Comparison of ENCODE assay signal across 21 cellular contexts in the genomic region with DNA sequence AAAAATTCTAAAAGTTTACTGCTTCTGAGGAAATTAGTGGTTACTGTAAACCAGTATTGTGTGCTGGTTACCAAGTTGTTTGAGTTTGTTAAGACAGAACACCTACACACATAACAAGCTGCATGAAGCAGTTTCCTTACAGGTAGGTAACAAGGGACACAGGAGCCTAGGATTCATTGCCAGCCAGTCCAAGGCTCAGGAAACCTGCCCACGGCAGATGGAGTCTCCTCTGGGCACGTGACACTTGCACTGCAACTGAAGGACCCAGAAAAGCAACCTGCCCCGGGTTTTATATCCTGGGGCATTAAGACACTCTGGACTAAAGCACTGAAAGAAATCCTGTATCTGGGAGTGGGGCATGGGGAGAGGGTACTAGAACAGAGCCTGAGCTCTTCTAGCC.
A peak's percentile ranks its signal among the peaks of the same experiment; 100 is the strongest.
DNase-seq lines count a peak whose midpoint lies in the region; TF ChIP-seq lines count a peak whose summit lies in the region.
"Had no signal": no experiment of that assay in that cellular context is flagged by ENCODE, and none has a peak within 500 bp of the region (broad histone marks: within the 10 kb centered on the region; RNA-seq: fewer than 3 reads in every experiment).

No MANE protein-coding gene starts in this region.

- no peaks in the 10 kb centered on the region for H3K36me3 ChIP-seq in PC-9 (ENCODE audit: low read depth)
- H3K36me3 ChIP-seq: BE2C; BLaER1 treated with 17β-estradiol and CSF1 and Interleukin-3, amounts not matched to agents 10 nM and 100 nM; HAP-1 had no signal

- H3K9me2 ChIP-seq in PC-9 (ENCODE audit: insufficient read depth) = no peaks in the 10 kb centered on the region

- no peaks in the 10 kb centered on the region for H3F3A ChIP-seq in PC-9 (ENCODE audit: insufficient read depth, low read depth)

- no peaks in the 10 kb centered on the region for H3K27me3 ChIP-seq in PC-9 (ENCODE audit: insufficient read depth, low read depth)
- H3K27me3 ChIP-seq: BE2C; BLaER1 treated with 17β-estradiol and CSF1 and Interleukin-3, amounts not matched to agents 10 nM and 100 nM had no signal

- POLR2A ChIA-PET in PC-9 (lab: Charles Lee; ENCODE audit: unreplicated experiment) (interaction anchor here (0.5 kb wide), 1 partner anchor 945 kb away, joined by 4 read pairs; no protein-coding TSS in a partner anchor), RWPE1 (lab: Yijun Ruan, JAX; ENCODE audit: low non-redundant PET) (no interaction called here)

- no peaks in the 10 kb centered on the region for H3K4me1 ChIP-seq in PC-9 (replicated peaks; ENCODE audit: insufficient read depth)
- H3K4me1 ChIP-seq: A549, BE2C, HAP-1 had no signal

- in situ Hi-C loops in G401 (cut with HindIII; ENCODE audit: low sequenced_read_pairs) = no loop called here

- no peaks in the 10 kb centered on the region for H3K9me3 ChIP-seq in PC-9 (ENCODE audit: insufficient read depth, low read depth)
- H3K9me3 ChIP-seq: A549, BE2C, HAP-1 had no signal

- H3K4me3 ChIP-seq in PC-9 = no peak overlapping the region
- H3K4me3 ChIP-seq: A549; BLaER1 treated with 17β-estradiol and CSF1 and Interleukin-3, amounts not matched to agents 10 nM and 100 nM; GM12878; GM23338; HAP-1 had no signal

- intact Hi-C loops in PC-9 (cut with micrococcal nuclease; ENCODE audit: unreplicated experiment) = no loop called here

- no peaks in the 10 kb centered on the region for H4K20me1 ChIP-seq in PC-9 (ENCODE audit: insufficient read depth)
- H4K20me1 ChIP-seq: BLaER1 treated with 17β-estradiol and CSF1 and Interleukin-3, amounts not matched to agents 10 nM and 100 nM had no signal

- TF ChIP-seq CTCF in PC-9 (conservative IDR thresholded peaks at IDR 0.05) (no peak), RWPE1 (conservative IDR thresholded peaks at IDR 0.05; ENCODE audit: low read depth) (no peak)

- DNase-seq in NCI-H2171 treated with DMSO at 0.1 percent for 48 hours (lab: John Stamatoyannopoulos, UW) (peak; percentile 49), NCI-H2171 (lab: John Stamatoyannopoulos, UW) (no peak), G401 (ENCODE audit: low spot score) (peak; percentile 67), PC-9 (no peak), cerebellum (ENCODE audit: low spot score) (peak; percentile 57), RWPE1 (ENCODE audit: low spot score) (no peak), NCI-H2081 (lab: John Stamatoyannopoulos, UW) (no peak)
- DNase-seq: 8988T; ACHN; AML-193; BE2C; CD4-positive, alpha-beta T cell; CD8-positive, alpha-beta memory T cell; DMS153; DND-41; GDM1 had no signal

- no peaks in the 10 kb centered on the region for H3K79me2 ChIP-seq in PC-9 (ENCODE audit: low read depth)

- H2AFZ ChIP-seq in PC-9 = 0 out of 2 replicates have a peak overlapping the region, but pooled peaks have one; percentile 43

- no peak overlapping the region for H3K27ac ChIP-seq in PC-9
- no peak overlapping the region for H3K27ac ChIP-seq in RWPE1
- H3K27ac ChIP-seq: A549; BLaER1 treated with 17β-estradiol and CSF1 and Interleukin-3, amounts not matched to agents 10 nM and 100 nM had no signal

- CTCF ChIA-PET in PC-9 (lab: Charles Lee) (interaction anchor here (0.5 kb wide), 1 partner anchor 31 kb away, joined by 3 read pairs; no protein-coding TSS in a partner anchor), RWPE1 (lab: Yijun Ruan, JAX) (interaction anchor here (0.6 kb wide), 1 partner anchor 1132 kb away, joined by 5 read pairs; no protein-coding TSS in a partner anchor)

- BruUV-seq in PC-9 (replicated peaks; lab: Mats Ljungman, UMichigan) = no TSS peak

- H3K4me2 ChIP-seq in PC-9 = no peak overlapping the region
- H3K4me2 ChIP-seq: A549; BLaER1 treated with 17β-estradiol and CSF1 and Interleukin-3, amounts not matched to agents 10 nM and 100 nM; GM23338 had no signal

Comparison
In these comparisons a context has a peak if more than half of its experiments do, and no peak if none do; other contexts are left out.
1. DNase-seq: peak in NCI-H2171 treated with DMSO at 0.1 percent for 48 hours (single experiment), G401 (single experiment) and cerebellum (single experiment); none in NCI-H2171 (single experiment), PC-9 (0 of 2), RWPE1 (single experiment) and NCI-H2081 (0 of 2).